ENCODE assay signal across 27 cellular contexts in genomic region chr2:26933638-26934334, GRCh38.
"Had no signal": no experiment of that assay in that cellular context is flagged by ENCODE, and none has a peak within 500 bp of the region (broad histone marks: within the 10 kb centered on the region; RNA-seq: fewer than 3 reads in every experiment).

No MANE protein-coding gene starts in this region.

- H3K4me3 Mint-ChIP-seq: activated CD4-positive, alpha-beta memory T cell treated with anti-CD3 and anti-CD28 coated beads, Interleukin-2, amount 10 ng/mL, durations not matched to agents 7 days and 5 days; activated CD4-positive, alpha-beta T cell treated with anti-CD3 and anti-CD28 coated beads, Interleukin-2, amount 10 ng/mL, durations not matched to agents 7 days and 5 days; activated naive CD8-positive, alpha-beta T cell treated with anti-CD3 and anti-CD28 coated beads for 36 hours; naive thymus-derived CD8-positive, alpha-beta T cell; T-helper 1 cell treated with Interleukin-12 subunit alpha and Interleukin-12 subunit beta and Interleukin-4 antibody, amounts not matched to agents 30 μg/mL and 1 μg/mL, for 36 hours; WTC11 had no signal

- H3K4me3 ChIP-seq: adrenal gland, ascending aorta, esophagus squamous epithelium, heart right ventricle, lower lobe of right lung, right atrium auricular region, testis, transverse colon had no signal

- H3K9me3 Mint-ChIP-seq: activated CD4-positive, alpha-beta memory T cell treated with anti-CD3 and anti-CD28 coated beads, Interleukin-2, amount 10 ng/mL, durations not matched to agents 7 days and 5 days; activated CD4-positive, alpha-beta T cell treated with anti-CD3 and anti-CD28 coated beads, Interleukin-2, amount 10 ng/mL, durations not matched to agents 7 days and 5 days; activated naive CD8-positive, alpha-beta T cell treated with anti-CD3 and anti-CD28 coated beads for 36 hours; activated T-helper 2 cell treated with anti-CD3 and anti-CD28 coated beads, Interferon-gamma antibody, Interleukin-2, Interleukin-4, amounts not matched to agents 10 μg/mL and 5 μg/mL and 100 μg/mL, durations not matched to agents 14 hours and 24 hours and 36 hours; naive thymus-derived CD8-positive, alpha-beta T cell; T-helper 1 cell treated with Interleukin-12 subunit alpha and Interleukin-12 subunit beta and Interleukin-4 antibody, amounts not matched to agents 30 μg/mL and 1 μg/mL, for 36 hours; WTC11 had no signal

- H3K4me1 Mint-ChIP-seq: activated CD4-positive, alpha-beta memory T cell treated with anti-CD3 and anti-CD28 coated beads, Interleukin-2, amount 10 ng/mL, durations not matched to agents 7 days and 5 days; activated CD4-positive, alpha-beta T cell treated with anti-CD3 and anti-CD28 coated beads, Interleukin-2, amount 10 ng/mL, durations not matched to agents 7 days and 5 days; activated naive CD8-positive, alpha-beta T cell treated with anti-CD3 and anti-CD28 coated beads for 36 hours had no signal

- H3K9me3 ChIP-seq: adrenal gland, ascending aorta, esophagus squamous epithelium, heart right ventricle, lower lobe of right lung, right atrium auricular region, testis, transverse colon had no signal

- H3K4me1 ChIP-seq: ascending aorta, esophagus squamous epithelium, heart right ventricle, lower lobe of right lung, right atrium auricular region, testis, transverse colon had no signal

- H3K27ac ChIP-seq: adrenal gland, ascending aorta, brain microvascular endothelial cell, epithelial cell of prostate, esophagus squamous epithelium, heart right ventricle, lower lobe of right lung, right atrium auricular region, testis, transverse colon had no signal

- H3K36me3 Mint-ChIP-seq: activated naive CD8-positive, alpha-beta T cell treated with anti-CD3 and anti-CD28 coated beads for 36 hours; naive thymus-derived CD8-positive, alpha-beta T cell; WTC11 had no signal

- ATAC-seq: left lobe of liver; naive thymus-derived CD8-positive, alpha-beta T cell; stimulated activated naive CD8-positive, alpha-beta T cell treated with anti-CD3 and anti-CD28 coated beads, Interleukin-15, Interleukin-2, amounts not matched to agents 100 U/mL and 50 U/mL, for 24 hours; WTC11 had no signal

- H3K27ac Mint-ChIP-seq: activated CD4-positive, alpha-beta memory T cell treated with anti-CD3 and anti-CD28 coated beads, Interleukin-2, amount 10 ng/mL, durations not matched to agents 7 days and 5 days; activated CD4-positive, alpha-beta T cell treated with anti-CD3 and anti-CD28 coated beads, Interleukin-2, amount 10 ng/mL, durations not matched to agents 7 days and 5 days; activated naive CD8-positive, alpha-beta T cell treated with anti-CD3 and anti-CD28 coated beads for 36 hours; activated T-helper 2 cell treated with anti-CD3 and anti-CD28 coated beads, Interferon-gamma antibody, Interleukin-2, Interleukin-4, amounts not matched to agents 10 μg/mL and 5 μg/mL and 100 μg/mL, durations not matched to agents 14 hours and 24 hours and 36 hours; naive thymus-derived CD8-positive, alpha-beta T cell; T-helper 1 cell treated with Interleukin-12 subunit alpha and Interleukin-12 subunit beta and Interleukin-4 antibody, amounts not matched to agents 30 μg/mL and 1 μg/mL, for 36 hours; WTC11 had no signal

- H3K36me3 ChIP-seq: adrenal gland, ascending aorta, brain microvascular endothelial cell, esophagus squamous epithelium, heart right ventricle, lower lobe of right lung, right atrium auricular region, transverse colon had no signal

- DNase-seq: activated CD4-positive, alpha-beta memory T cell treated with anti-CD3 and anti-CD28 coated beads, Interleukin-2, amount 10 ng/mL, durations not matched to agents 7 days and 5 days; activated CD4-positive, alpha-beta T cell treated with anti-CD3 and anti-CD28 coated beads for 1 hour; activated CD4-positive, alpha-beta T cell treated with anti-CD3 and anti-CD28 coated beads, Interleukin-2, amount 10 ng/mL, durations not matched to agents 7 days and 5 days; activated naive CD4-positive, alpha-beta T cell; activated naive CD8-positive, alpha-beta T cell treated with anti-CD3 and anti-CD28 coated beads for 36 hours; activated T-cell treated with anti-CD3 and anti-CD28 coated beads, Interleukin-2, amount 50 U/mL, for 48 hours; brain microvascular endothelial cell; esophagus squamous epithelium; foreskin melanocyte; heart right ventricle; kidney glomerular epithelial cell; lower lobe of right lung; mesenchymal stem cell; occipital lobe; stimulated activated naive CD8-positive, alpha-beta T cell treated with anti-CD3 and anti-CD28 coated beads, Interleukin-15, Interleukin-2, amounts not matched to agents 100 U/mL and 50 U/mL, for 24 hours; SW 1271; testis; transverse colon had no signal

- H3K27me3 ChIP-seq: adrenal gland, ascending aorta, brain microvascular endothelial cell, right atrium auricular region, testis had no signal
